In the genomic region with DNA sequence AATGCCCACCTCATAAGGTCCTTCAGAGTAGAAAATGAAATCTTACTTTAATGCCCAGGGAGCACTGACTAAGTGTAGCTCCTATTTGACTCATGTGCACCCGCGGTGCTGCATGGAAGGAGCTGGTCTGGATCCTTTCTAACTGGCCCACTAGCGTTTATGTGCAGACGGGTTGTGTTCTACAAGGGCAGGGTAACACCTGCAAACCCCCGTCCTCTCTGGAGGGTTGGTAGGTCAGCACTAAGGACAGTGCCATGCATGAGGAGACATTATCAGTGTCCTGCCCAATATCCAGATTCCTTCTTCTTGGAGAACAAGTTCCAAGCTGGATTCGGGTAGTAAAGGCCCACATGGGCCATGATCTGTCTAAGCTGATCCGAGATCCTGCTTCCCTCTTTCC, we compare ENCODE assay signal across 26 cellular contexts.
DNase-seq lines count a peak whose midpoint lies in the region; ATAC-seq, FAIRE-seq and TF ChIP-seq lines count a peak whose summit lies in the region.
"Had no signal": no experiment of that assay in that cellular context is flagged by ENCODE, and none has a peak within 500 bp of the region (broad histone marks: within the 10 kb centered on the region; RNA-seq: fewer than 3 reads in every experiment).

No MANE protein-coding gene starts in this region.

- H3K4me1 ChIP-seq in A549 (0 out of 3 replicates have a peak, but pooled peaks cover 3% of the 10 kb centered on the region), HCT116 (ENCODE audit: control insufficient read depth in 1 of 2, insufficient read depth in 2 of 2, low read length in 2 of 2) (no peaks in the 10 kb centered on the region), astrocyte (ENCODE audit: insufficient read depth, low read length) (peaks cover 4% of the 10 kb centered on the region), mesenchymal stem cell (ENCODE audit: control insufficient read depth, insufficient read depth, low read depth, low read length) (no peaks in the 10 kb centered on the region)
- H3K4me1 ChIP-seq: BLaER1 treated with 17β-estradiol and CSF1 and Interleukin-3, amounts not matched to agents 10 nM and 100 nM; HAP-1 had no signal

- no peak overlapping the region for H3K4me3 Mint-ChIP-seq in astrocyte (ENCODE audit: unreplicated experiment)
- H3K4me3 Mint-ChIP-seq: CD4-positive, alpha-beta T cell had no signal

- 69% methylated on average over 7 of the region's 7 CpGs for WGBS in A549 (ENCODE audit: missing lambda C conversion rate)
- 76% methylated on average over 7 of the region's 7 CpGs for WGBS in mesenchymal stem cell

- TF ChIP-seq POLR2A in A549 (IDR thresholded peaks at IDR 0.05; ENCODE audit: low read length): no peak
- TF ChIP-seq POLR2A in HCT116 (IDR thresholded peaks at IDR 0.05; ENCODE audit: borderline replicate concordance, extremely low read depth, insufficient read depth, insufficient read length): no peak

- POLR2A ChIA-PET in A549 (lab: Yijun Ruan, JAX): interaction anchor here (1.1 to 1.2 kb wide), 2 partner anchors 316 to 378 kb away, joined by 3 to 4 read pairs; a partner anchor contains a TSS
- POLR2A ChIA-PET in HCT116 (lab: Charles Lee): no interaction called here

- H3K36me3 ChIP-seq in HCT116 (ENCODE audit: control insufficient read depth in 1 of 2, insufficient read depth in 2 of 2, low read length in 2 of 2) (no peaks in the 10 kb centered on the region), astrocyte (ENCODE audit: insufficient read depth, low read length) (no peaks in the 10 kb centered on the region), mesenchymal stem cell (ENCODE audit: control insufficient read depth in 1 of 2, insufficient read depth in 2 of 2, low read depth in 1 of 2, low read length in 2 of 2) (no peaks in the 10 kb centered on the region)
- H3K36me3 ChIP-seq: BLaER1 treated with 17β-estradiol and CSF1 and Interleukin-3, amounts not matched to agents 10 nM and 100 nM; HAP-1 had no signal

- H2BK12ac ChIP-seq in mesenchymal stem cell (ENCODE audit: low read length in 2 of 2): no peak overlapping the region

- TF ChIP-seq EP300 in A549 (IDR thresholded peaks at IDR 0.05): no peak

- H3K4ac ChIP-seq in mesenchymal stem cell (ENCODE audit: low read depth in 1 of 2, low read length in 2 of 2): no peak overlapping the region

- H3K9me2 ChIP-seq in HCT116 (ENCODE audit: insufficient read depth): no peaks in the 10 kb centered on the region

- FAIRE-seq in A549 (lab: Jason Lieb, UNC) (no peak), astrocyte (lab: Jason Lieb, UNC) (no peak)
- FAIRE-seq: A204.1, G401.6 had no signal

- H3K4me1 Mint-ChIP-seq in astrocyte (ENCODE audit: low read depth, unreplicated experiment): no peaks in the 10 kb centered on the region

- H3K4me2 ChIP-seq in A549: no peak overlapping the region
- no peak overlapping the region for H3K4me2 ChIP-seq in HCT116 (ENCODE audit: low read length)
- no peak overlapping the region for H3K4me2 ChIP-seq in astrocyte (ENCODE audit: low read length)
- H3K4me2 ChIP-seq in mesenchymal stem cell (ENCODE audit: low read length, poor library complexity, severe bottlenecking): no peak overlapping the region
- H3K4me2 ChIP-seq: BLaER1 treated with 17β-estradiol and CSF1 and Interleukin-3, amounts not matched to agents 10 nM and 100 nM had no signal

- BruUV-seq in HCT116 (replicated peaks; lab: Mats Ljungman, UMichigan): no TSS peak

- H3K9ac ChIP-seq in HCT116 (ENCODE audit: low read length) (no peak overlapping the region), astrocyte (ENCODE audit: low read length) (no peak overlapping the region), mesenchymal stem cell (ENCODE audit: low read length) (no peak overlapping the region)
- H3K9ac ChIP-seq: BLaER1 treated with 17β-estradiol and CSF1 and Interleukin-3, amounts not matched to agents 10 nM and 100 nM had no signal

- H3K36me3 Mint-ChIP-seq in astrocyte (ENCODE audit: low read depth, unreplicated experiment): peaks cover 3% of the 10 kb centered on the region

- H3K4me3 ChIP-seq in A549 (no peak overlapping the region), HCT116 (replicated peaks in 1 of 2; ENCODE audit: low read depth in 1 of 2, low read length in 2 of 2) (no peak overlapping the region), astrocyte (ENCODE audit: insufficient read depth, low read depth, low read length) (no peak overlapping the region), mesenchymal stem cell (ENCODE audit: insufficient read depth in 1 of 2, low read depth in 1 of 2, low read length in 2 of 2) (no peak overlapping the region)
- H3K4me3 ChIP-seq: BLaER1 treated with 17β-estradiol and CSF1 and Interleukin-3, amounts not matched to agents 10 nM and 100 nM; HAP-1 had no signal

- H4K20me1 ChIP-seq in HCT116 (ENCODE audit: insufficient read depth) (no peaks in the 10 kb centered on the region), astrocyte (ENCODE audit: insufficient read depth, low read length) (no peaks in the 10 kb centered on the region)
- H4K20me1 ChIP-seq: BLaER1 treated with 17β-estradiol and CSF1 and Interleukin-3, amounts not matched to agents 10 nM and 100 nM had no signal

- no peak overlapping the region for H3K18ac ChIP-seq in mesenchymal stem cell (ENCODE audit: low read depth in 1 of 2, low read length in 2 of 2)

- ATAC-seq in A549 (no peak), HCT116 (no peak), HG02759 (IDR thresholded peaks at IDR 0.05; ENCODE audit: unreplicated experiment) (no peak)
- ATAC-seq: Panc1 had no signal

- no peaks in the 10 kb centered on the region for H3K79me1 ChIP-seq in mesenchymal stem cell (replicated peaks; ENCODE audit: low read length, poor library complexity, severe bottlenecking)

- H4K91ac ChIP-seq in mesenchymal stem cell (ENCODE audit: low read length): no peak overlapping the region

- H3K14ac ChIP-seq in mesenchymal stem cell (ENCODE audit: low read length in 2 of 2): no peak overlapping the region

- H3K27ac ChIP-seq in A549: peak overlapping the region in 1 of 2 experiments; percentile 66; a peak in 4 of 6 replicates
- no peak overlapping the region for H3K27ac ChIP-seq in HCT116 (ENCODE audit: low read depth, low read length)
- H3K27ac ChIP-seq in astrocyte (ENCODE audit: low read depth, low read length): no peak overlapping the region
- no peak overlapping the region for H3K27ac ChIP-seq in mesenchymal stem cell (ENCODE audit: low read length, poor library complexity, severe bottlenecking)
- H3K27ac ChIP-seq: BLaER1 treated with 17β-estradiol and CSF1 and Interleukin-3, amounts not matched to agents 10 nM and 100 nM; RWPE1 had no signal

- no peak overlapping the region for H4K8ac ChIP-seq in mesenchymal stem cell (ENCODE audit: low read length)

- peaks cover 39% of the 10 kb centered on the region for H3K27me3 Mint-ChIP-seq in astrocyte (ENCODE audit: low read depth, unreplicated experiment)

- TF ChIP-seq CTCF in A549 (IDR thresholded peaks at IDR 0.05) (no peak), HCT116 (IDR thresholded peaks at IDR 0.05 in 2 of 3, conservative IDR thresholded peaks at IDR 0.05 in 1 of 3; ENCODE audit: borderline replicate concordance in 1 of 3, insufficient read depth in 1 of 3, low read depth in 2 of 3, low read length in 2 of 3) (no peak), astrocyte (IDR thresholded peaks at IDR 0.05; ENCODE audit: insufficient read depth, low read depth, low read length) (no peak)

- intact Hi-C loops in HCT116 (cut with micrococcal nuclease): no loop called here

- peaks cover 11% of the 10 kb centered on the region for H3K9me3 Mint-ChIP-seq in astrocyte (ENCODE audit: unreplicated experiment)
- H3K9me3 Mint-ChIP-seq: CD4-positive, alpha-beta T cell had no signal

- TF ChIP-seq RAD21 in A549 (conservative IDR thresholded peaks at IDR 0.05 in 1 of 2, IDR thresholded peaks at IDR 0.05 in 1 of 2): no peak
- TF ChIP-seq RAD21 in HCT116 (IDR thresholded peaks at IDR 0.05; ENCODE audit: low read depth): no peak

- H2AK5ac ChIP-seq in mesenchymal stem cell (ENCODE audit: low read length, severe bottlenecking): no peak overlapping the region

- no peaks in the 10 kb centered on the region for H3K9me3 ChIP-seq in A549
- no peaks in the 10 kb centered on the region for H3K9me3 ChIP-seq in HCT116 (ENCODE audit: control insufficient read depth in 1 of 2, insufficient read depth in 1 of 2, low read depth in 1 of 2, low read length in 2 of 2)
- no peaks in the 10 kb centered on the region for H3K9me3 ChIP-seq in astrocyte (ENCODE audit: insufficient read depth, low read depth, low read length)
- peaks cover 3% of the 10 kb centered on the region for H3K9me3 ChIP-seq in mesenchymal stem cell (ENCODE audit: control insufficient read depth, low read length)
- H3K9me3 ChIP-seq: HAP-1 had no signal

- H3K27me3 ChIP-seq in HCT116 (ENCODE audit: insufficient read depth, low read length) (peaks cover 18% of the 10 kb centered on the region; the same call in 1 of the 2 replicates), astrocyte (ENCODE audit: insufficient read depth, low read length) (no peaks in the 10 kb centered on the region), mesenchymal stem cell (ENCODE audit: control insufficient read depth in 1 of 2, insufficient read depth in 1 of 2, low read length in 2 of 2) (peaks cover 0 to 37% of the 10 kb centered on the region in 2 experiments)
- H3K27me3 ChIP-seq: BLaER1 treated with 17β-estradiol and CSF1 and Interleukin-3, amounts not matched to agents 10 nM and 100 nM had no signal

- CTCF ChIA-PET in A549 (lab: Yijun Ruan, JAX): interaction anchor here (0.6 to 4.8 kb wide), 22 partner anchors 8 to 492 kb away, joined by 3 to 41 read pairs (median 5); no protein-coding TSS in a partner anchor
- CTCF ChIA-PET in HCT116 (lab: Charles Lee): interaction anchor here (0.9 to 3.5 kb wide), 4 partner anchors 433 to 468 kb away, joined by 3 to 22 read pairs (median 12); no protein-coding TSS in a partner anchor

- no peak overlapping the region for H2AFZ ChIP-seq in HCT116 (ENCODE audit: low read depth, low read length, poor library complexity, severe bottlenecking)
- H2AFZ ChIP-seq in astrocyte (ENCODE audit: low read depth, low read length): no peak overlapping the region
- no peak overlapping the region for H2AFZ ChIP-seq in mesenchymal stem cell (ENCODE audit: low read depth, low read length)

- no peak overlapping the region for H2BK120ac ChIP-seq in mesenchymal stem cell (ENCODE audit: low read depth, low read length)

- RAD21 ChIA-PET in HCT116 (lab: Charles Lee; ENCODE audit: low non-redundant PET in 1 of 2, low total read pairs in 2 of 2, uncharacterized antibody in 2 of 2, unreplicated experiment in 2 of 2): no interaction called here

- no peak overlapping the region for H3K23ac ChIP-seq in mesenchymal stem cell (ENCODE audit: low read length in 2 of 2)

- DNase-seq in A549 (ENCODE audit: low read depth in 1 of 2, low spot score in 1 of 2): no peak
- DNase-seq in HCT116 (ENCODE audit: low read depth, low spot score): no peak
- no peak for DNase-seq in astrocyte (ENCODE audit: low read depth)
- DNase-seq in left kidney (ENCODE audit: low read depth, low spot score): peak; percentile 39
- DNase-seq in activated CD4-positive, alpha-beta T cell treated with anti-CD3 and anti-CD28 coated beads, Interleukin-2, amount 50 U/mL, for 48 hours: no peak
- DNase-seq in NOMO-1 (lab: John Stamatoyannopoulos, UW; ENCODE audit: unreplicated experiment in 2 of 2): no peak
- DNase-seq in mesenchymal stem cell: no peak
- DNase-seq: AML-193; CD4-positive, alpha-beta T cell; COR-L47; GOT3; KG1; MM.1S; NCI-H2029; NCI-H446 treated with DMSO at 0.1 percent for 48 hours; NCI-H526; NCI-H82; SHP77; SW 1271 had no signal

- no peak overlapping the region for H2BK15ac ChIP-seq in mesenchymal stem cell (ENCODE audit: low read depth, poor library complexity, severe bottlenecking)

- H3K79me2 ChIP-seq in HCT116 (ENCODE audit: insufficient read depth, low read length): no peaks in the 10 kb centered on the region
- no peaks in the 10 kb centered on the region for H3K79me2 ChIP-seq in astrocyte (ENCODE audit: insufficient read depth, low read length)

- no peak overlapping the region for H2BK5ac ChIP-seq in mesenchymal stem cell (ENCODE audit: low read depth, low read length, poor library complexity, severe bottlenecking)

- H3K27ac Mint-ChIP-seq in astrocyte (ENCODE audit: unreplicated experiment): peak overlapping the region; percentile 4
- H3K27ac Mint-ChIP-seq: CD4-positive, alpha-beta T cell had no signal
